In the genomic region with DNA sequence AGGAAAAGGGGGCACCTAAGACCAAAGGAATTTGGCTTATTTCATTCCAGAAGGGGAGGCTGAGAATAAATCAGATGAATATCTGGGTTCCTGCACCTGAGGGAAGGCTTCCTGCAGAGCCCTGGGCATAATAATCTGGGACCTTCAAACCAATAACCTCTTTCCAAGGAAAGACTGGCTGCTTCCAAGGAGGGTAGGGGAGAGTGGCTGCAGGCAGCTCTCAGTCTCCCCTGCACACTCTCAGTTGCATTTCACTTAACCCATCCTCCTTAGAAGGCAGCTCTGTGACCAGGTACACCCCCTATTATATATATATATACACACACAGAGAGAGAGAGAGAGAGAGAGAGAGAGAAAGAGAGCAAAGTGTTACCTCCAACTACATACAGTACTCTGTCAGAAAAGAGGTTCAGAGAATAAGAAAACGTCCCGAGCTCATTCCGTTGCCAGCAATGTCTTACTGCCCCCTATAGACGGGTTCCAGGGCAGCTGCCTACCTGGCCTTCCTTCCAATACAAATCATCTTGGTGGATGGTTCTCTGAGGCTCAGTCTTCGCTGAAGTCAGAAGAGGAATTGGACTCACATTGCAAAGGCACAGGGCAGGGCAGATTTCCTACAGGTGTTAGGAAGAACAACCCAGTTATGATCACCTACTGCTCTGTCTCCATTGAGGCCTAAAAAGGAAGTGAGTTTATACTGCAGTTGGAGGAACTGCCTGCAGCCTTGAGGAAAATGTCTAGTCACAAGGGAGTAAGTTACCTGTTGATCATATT, we compare ENCODE assay signal across 8 cellular contexts. TPM values are rescaled to one million over a fixed set of nuclear protein-coding genes. Genes with fewer than 3 reads are reported as not detected.
DNase-seq lines count a peak whose midpoint lies in the region; ATAC-seq and TF ChIP-seq lines count a peak whose summit lies in the region.

No MANE protein-coding gene starts in this region.

- ATAC-seq in RWPE2 (ENCODE audit: low read depth), result peak; percentile 81

- no peaks in the 10 kb centered on the region for H3K79me2 ChIP-seq in osteoblast (ENCODE audit: insufficient read depth, low read length)

- intact Hi-C loops in esophagus squamous epithelium (cut with DNase I), result no loop called here

- H4K20me1 ChIP-seq in osteoblast (ENCODE audit: insufficient read depth, low read length), result no peaks in the 10 kb centered on the region

- no peaks in the 10 kb centered on the region for H3K36me3 ChIP-seq in RWPE2 (ENCODE audit: low read depth)
- peaks cover 0 to 30% (median 0%) of the 10 kb centered on the region in 3 donors for H3K36me3 ChIP-seq in esophagus squamous epithelium
- no peaks in the 10 kb centered on the region for H3K36me3 ChIP-seq in osteoblast (ENCODE audit: insufficient read depth, low read length)

- H3K9me3 ChIP-seq in RWPE2 (ENCODE audit: severe bottlenecking), result no peaks in the 10 kb centered on the region
- no peaks in the 10 kb centered on the region for H3K9me3 ChIP-seq in esophagus squamous epithelium
- H3K9me3 ChIP-seq in osteoblast (ENCODE audit: low read depth, low read length), result no peaks in the 10 kb centered on the region

- H3K27me3 ChIP-seq in RWPE2 (ENCODE audit: insufficient read depth, poor library complexity, severe bottlenecking) (no peaks in the 10 kb centered on the region), esophagus squamous epithelium (no peaks in the 10 kb centered on the region), osteoblast (ENCODE audit: insufficient read depth, low read length) (no peaks in the 10 kb centered on the region)

- no peak overlapping the region for H3K4me2 ChIP-seq in osteoblast (ENCODE audit: insufficient read depth, low read length)

- TF ChIP-seq CTCF in HFF-Myc (IDR thresholded peaks at IDR 0.05; ENCODE audit: low read depth, low read length, missing control alignments) (peak; percentile 87), RWPE2 (IDR thresholded peaks at IDR 0.05; ENCODE audit: poor library complexity, severe bottlenecking) (peak; percentile 96), esophagus squamous epithelium (IDR thresholded peaks at IDR 0.05) (peak in 4 of 6 experiments; percentile 10 to 50 (median 16)), osteoblast (IDR thresholded peaks at IDR 0.05; ENCODE audit: extremely low read depth, low read depth, low read length) (peak; percentile 81)

- no peak overlapping the region for H3K27ac ChIP-seq in RWPE2 (ENCODE audit: poor library complexity, severe bottlenecking)
- no peak overlapping the region for H3K27ac ChIP-seq in esophagus squamous epithelium
- no peak overlapping the region for H3K27ac ChIP-seq in osteoblast (ENCODE audit: low read depth, low read length)

- no peak overlapping the region for H2AFZ ChIP-seq in osteoblast (ENCODE audit: low read length)

- no peak for TF ChIP-seq POLR2A in esophagus squamous epithelium (IDR thresholded peaks at IDR 0.05)

- DNase-seq in NCI-H1105 (lab: John Stamatoyannopoulos, UW) (peak; percentile 3), NCI-H1105 treated with DMSO at 0.1 percent for 48 hours (lab: John Stamatoyannopoulos, UW) (no peak), HFF-Myc (ENCODE audit: extremely low read depth, low read depth) (no peak), RWPE2 (ENCODE audit: low spot score) (peak; percentile 53), esophagus squamous epithelium (lab: John Stamatoyannopoulos, UW) (no peak), osteoblast (ENCODE audit: insufficient read length, low spot score, missing footprints) (peak; percentile 76), OCI-M2 (lab: John Stamatoyannopoulos, UW; ENCODE audit: unreplicated experiment) (no peak), GF-D8 (lab: John Stamatoyannopoulos, UW) (no peak)

- H3K4me1 ChIP-seq in RWPE2 (ENCODE audit: insufficient read depth, poor library complexity, severe bottlenecking) (no peaks in the 10 kb centered on the region), esophagus squamous epithelium (no peaks in the 10 kb centered on the region), osteoblast (ENCODE audit: insufficient read depth, low read length) (peaks cover 6% of the 10 kb centered on the region)

- H3K4me3 ChIP-seq in HFF-Myc (replicated peaks; ENCODE audit: low read depth, low read length), result no peak overlapping the region
- H3K4me3 ChIP-seq in RWPE2 (ENCODE audit: severe bottlenecking), result no peak overlapping the region
- H3K4me3 ChIP-seq in esophagus squamous epithelium, result no peak overlapping the region
- H3K4me3 ChIP-seq in osteoblast (ENCODE audit: insufficient read depth, low read length), result no peak overlapping the region

- WGBS in esophagus squamous epithelium, 2 donors, result 47 to 62% methylated on average over 5 of the region's 5 CpGs

RNA-seq across cellular contexts. Expression of a gene that starts 26.1 kb away (rescaled TPM):
- total RNA-seq in esophagus squamous epithelium (1 to 10 TPM in 3 of 4 donors, under 1 TPM in 1; 0.82 to 8.8 (median 5.8) TPM), osteoblast (1.1 and 3.2 TPM in 2 replicates)

Comparison
In these comparisons a context has a peak if more than half of its experiments do, and no peak if none do; other contexts are left out.
1. DNase-seq: peak in NCI-H1105 (single experiment), RWPE2 (single experiment) and osteoblast (single experiment); none in NCI-H1105 treated with DMSO at 0.1 percent for 48 hours (single experiment), HFF-Myc (single experiment), esophagus squamous epithelium (single experiment), OCI-M2 (single experiment) and GF-D8 (single experiment).
2. CTCF ChIP-seq: peak in every context shown above with its lines; median percentile 96 in RWPE2; 87 in HFF-Myc; 81 in osteoblast; 16 in esophagus squamous epithelium.